Comparison of ENCODE assay signal across 9 cellular contexts in the genomic region with DNA sequence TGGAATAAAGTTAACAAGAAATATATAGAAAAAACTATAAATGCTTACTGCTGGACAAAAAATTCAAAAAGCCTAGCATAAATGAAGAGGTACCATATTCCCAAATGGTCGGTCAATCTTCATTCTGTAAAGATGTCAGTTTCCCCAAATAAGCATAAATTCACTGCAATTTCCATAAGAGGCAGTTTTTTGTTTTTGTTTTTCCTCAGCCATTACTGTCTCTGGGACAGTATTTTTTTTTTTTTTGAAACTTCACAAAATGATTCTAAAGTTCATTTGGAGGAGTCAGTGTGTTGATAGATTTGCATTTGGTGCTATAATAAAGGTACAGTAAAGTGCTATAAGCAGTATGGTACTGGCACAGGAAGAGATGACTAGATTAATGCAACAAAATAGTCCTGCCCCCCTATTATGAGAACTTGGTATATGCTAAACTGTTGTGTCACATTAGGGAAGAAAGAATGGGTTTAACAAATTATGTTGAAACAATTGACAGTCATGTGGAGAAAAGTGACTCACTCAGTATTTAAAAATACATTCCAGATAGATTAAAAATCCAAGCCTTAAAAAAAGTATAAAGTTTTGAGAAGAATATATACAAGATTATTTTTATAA. TPM values are rescaled to one million over a fixed set of nuclear protein-coding genes. Genes with fewer than 3 reads are reported as not detected.
DNase-seq lines count a peak whose midpoint lies in the region; ATAC-seq and TF ChIP-seq lines count a peak whose summit lies in the region.
"Had no signal": no experiment of that assay in that cellular context is flagged by ENCODE, and none has a peak within 500 bp of the region (broad histone marks: within the 10 kb centered on the region; RNA-seq: fewer than 3 reads in every experiment).

No MANE protein-coding gene starts in this region.

- peaks cover 23% of the 10 kb centered on the region for H4K20me1 ChIP-seq in BLaER1

- ATAC-seq in GM19467 (IDR thresholded peaks at IDR 0.05; ENCODE audit: unreplicated experiment) (no peak), HG03571 (IDR thresholded peaks at IDR 0.05; ENCODE audit: unreplicated experiment) (no peak)

- DNase-seq in NCI-H460 (ENCODE audit: extremely low read depth, low read depth) (peak; percentile 64), colonic mucosa (no peak), nephron progenitor cell (no peak), C1 segment of cervical spinal cord (lab: John Stamatoyannopoulos, UW) (no peak)
- DNase-seq: NCI-H1694 treated with DMSO at 0.1 percent for 48 hours had no signal

- H3K9me3 ChIP-seq in BLaER1, result no peaks in the 10 kb centered on the region
- H3K9me3 ChIP-seq in colonic mucosa, result no peaks in the 10 kb centered on the region
- peaks cover 2% of the 10 kb centered on the region for H3K9me3 ChIP-seq in neutrophil

- TF ChIP-seq CTCF in colonic mucosa (IDR thresholded peaks at IDR 0.05) (no peak), neutrophil (IDR thresholded peaks at IDR 0.05) (no peak), nephron progenitor cell (IDR thresholded peaks at IDR 0.05) (no peak)

- H3K4me3 ChIP-seq in BLaER1 (no peak overlapping the region), colonic mucosa (no peak overlapping the region), neutrophil (ENCODE audit: low read depth in 1 of 2, low read length in 1 of 2) (peak overlapping the region; percentile 9 to 99)

- H3K9ac ChIP-seq in BLaER1 (no peak overlapping the region), colonic mucosa (ENCODE audit: low read depth in 2 of 2, low read length in 2 of 2) (no peak overlapping the region)

- H3K9me3 Mint-ChIP-seq in nephron progenitor cell, result no peaks in the 10 kb centered on the region

- H3K4me2 ChIP-seq in BLaER1, result peak overlapping the region; percentile 85; the same call in 1 of the 2 replicates

- intact Hi-C loops in colonic mucosa (cut with DNase I), result no loop called here

- peaks cover 76% of the 10 kb centered on the region for H3K4me1 Mint-ChIP-seq in nephron progenitor cell

- peaks cover 4% of the 10 kb centered on the region for H3K27me3 Mint-ChIP-seq in nephron progenitor cell (ENCODE audit: low read depth, poor library complexity)

- H3K4me1 ChIP-seq in BLaER1, result peaks cover 75% of the 10 kb centered on the region
- peaks cover 34% of the 10 kb centered on the region for H3K4me1 ChIP-seq in colonic mucosa
- peaks cover 63 to 69% of the 10 kb centered on the region in 2 experiments for H3K4me1 ChIP-seq in neutrophil (ENCODE audit: control insufficient read depth in 1 of 2, insufficient read depth in 1 of 2, low read depth in 1 of 2, low read length in 1 of 2)

- H3K27me3 ChIP-seq in BLaER1, result no peaks in the 10 kb centered on the region; the same call in none of the 2 replicates
- no peaks in the 10 kb centered on the region for H3K27me3 ChIP-seq in colonic mucosa
- H3K27me3 ChIP-seq in neutrophil, result peaks cover 16% of the 10 kb centered on the region

- H3K27ac ChIP-seq in BLaER1 (no peak overlapping the region), colonic mucosa (peak overlapping the region; percentile 86), neutrophil (peak overlapping the region; percentile 95)

- no peak overlapping the region for H3K27ac Mint-ChIP-seq in nephron progenitor cell

- peaks cover 6% of the 10 kb centered on the region for H3K36me3 Mint-ChIP-seq in nephron progenitor cell (ENCODE audit: low read depth)

- no peak overlapping the region for H3K4me3 Mint-ChIP-seq in nephron progenitor cell

- H3K36me3 ChIP-seq in BLaER1, result peaks cover 6% of the 10 kb centered on the region
- H3K36me3 ChIP-seq in colonic mucosa, result peaks cover 4% of the 10 kb centered on the region
- H3K36me3 ChIP-seq in neutrophil, result peaks cover 19% of the 10 kb centered on the region

RNA-seq across cellular contexts. Expression of a gene that starts 2.5 kb away (rescaled TPM):
- 2,410 TPM in 2 replicates for total RNA-seq in NCI-H460 (2014; rRNA removed; shearing (Covaris generic))
- 379 and 409 TPM in 2 replicates for polyA plus RNA-seq in NCI-H460 (2014; cell fraction: nucleus; rRNA removed)
- total RNA-seq in colonic mucosa, result 1,000 to 10,000 TPM; 5,286 to 5,395 TPM

RNA-seq across cellular contexts. Expression of a gene that starts 19.8 kb away (rescaled TPM):
- 10.7 and 11.0 TPM in 2 replicates for total RNA-seq in NCI-H460 (2014; rRNA removed; shearing (Covaris generic))
- polyA plus RNA-seq in NCI-H460 (2014; cell fraction: nucleus; rRNA removed), result 5.8 and 11.2 TPM in 2 replicates
- under 1 TPM; 0.58 to 0.77 TPM for total RNA-seq in colonic mucosa

RNA-seq across cellular contexts. Expression of a gene that starts 52.6 kb away (rescaled TPM):
- 3.2 and 4.6 TPM in 2 replicates for total RNA-seq in NCI-H460 (2014; rRNA removed; shearing (Covaris generic))
- 4.0 and 8.2 TPM in 2 replicates for polyA plus RNA-seq in NCI-H460 (2014; cell fraction: nucleus; rRNA removed)
- 1 to 10 TPM; 3.7 to 5.9 TPM for total RNA-seq in colonic mucosa

Comparison
In these comparisons a context has a peak if more than half of its experiments do, and no peak if none do; other contexts are left out.
1. H3K4me3 ChIP-seq: peak in neutrophil (2 of 2); none in BLaER1 (single experiment) and colonic mucosa (single experiment).